Comparison of ENCODE assay signal across 13 cellular contexts in the genomic region with DNA sequence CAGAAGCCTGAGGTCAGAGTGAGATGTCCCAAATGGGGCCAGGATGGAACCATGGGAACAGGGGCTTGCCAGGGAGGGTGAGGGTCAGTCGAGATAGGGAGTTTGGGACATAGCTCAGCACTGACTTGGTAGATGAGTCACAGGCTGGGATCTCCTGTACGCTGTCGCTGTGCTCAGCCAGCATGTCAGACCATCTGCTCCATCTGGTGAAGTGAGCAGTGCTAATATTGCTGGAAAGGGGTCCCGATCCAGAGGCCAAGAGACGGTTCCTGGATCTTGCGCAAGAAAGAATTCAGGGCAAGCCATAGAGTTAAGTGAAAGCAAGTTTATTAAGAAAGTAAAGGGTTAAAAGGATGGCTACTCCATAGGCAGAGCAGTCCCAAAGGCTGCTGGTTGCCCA.
DNase-seq lines count a peak whose midpoint lies in the region; ATAC-seq and TF ChIP-seq lines count a peak whose summit lies in the region.
"Had no signal": no experiment of that assay in that cellular context is flagged by ENCODE, and none has a peak within 500 bp of the region (broad histone marks: within the 10 kb centered on the region; RNA-seq: fewer than 3 reads in every experiment).

No MANE protein-coding gene starts in this region.

- dilution Hi-C loops in IMR-90 (cut with HindIII; ENCODE audit: low sequenced_read_pairs, unreplicated experiment): no loop called here

- no peak for DNase-seq in IMR-90
- peak; percentile 18 for DNase-seq in adipocyte (ENCODE audit: low read depth)
- peak; percentile 38 for DNase-seq in iris pigment epithelial cell (ENCODE audit: low read depth)
- no peak for DNase-seq in upper lobe of left lung
- DNase-seq in NCI-H2227 (lab: John Stamatoyannopoulos, UW; ENCODE audit: unreplicated experiment): no peak
- DNase-seq in HuH-7.5 (ENCODE audit: low spot score): no peak
- no peak for DNase-seq in HPDE6-E6E7 (ENCODE audit: extremely low spot score)
- no peak for DNase-seq in SK-N-DZ (ENCODE audit: low spot score)
- DNase-seq: activated CD4-positive, alpha-beta T cell treated with anti-CD3 and anti-CD28 coated beads, Interleukin-2, amount 10 ng/mL, durations not matched to agents 7 days and 5 days; CD4-positive, alpha-beta T cell; kidney; NK-92 treated with Interleukin-12 subunit alpha and Interleukin-12 subunit beta, amount 100 ng/mL, for 24 hours; SIG-M5 had no signal

- no peak overlapping the region for H3K4ac ChIP-seq in IMR-90 (ENCODE audit: low read depth, low read length)

- H2AK5ac ChIP-seq in IMR-90 (ENCODE audit: low read depth, low read length): no peak overlapping the region

- no peak overlapping the region for H2BK120ac ChIP-seq in IMR-90 (ENCODE audit: low read depth, low read length)

- H3K9me3 ChIP-seq in IMR-90 (ENCODE audit: control insufficient read depth, insufficient read depth, low read length) (peaks cover 4% of the 10 kb centered on the region; the same call in 1 of the 2 replicates), adipocyte (ENCODE audit: control insufficient read depth, low read length) (no peaks in the 10 kb centered on the region), upper lobe of left lung (no peaks in the 10 kb centered on the region)

- no peaks in the 10 kb centered on the region for H3K79me1 ChIP-seq in IMR-90 (ENCODE audit: low read depth in 1 of 2, low read length in 2 of 2)

- no peak for TF ChIP-seq EP300 in upper lobe of left lung (IDR thresholded peaks at IDR 0.05)

- H3K23ac ChIP-seq in IMR-90 (ENCODE audit: low read depth, low read length): no peak overlapping the region

- no peak overlapping the region for H2BK15ac ChIP-seq in IMR-90 (ENCODE audit: low read depth, low read length)

- no peak overlapping the region for H3K4me3 ChIP-seq in IMR-90 (ENCODE audit: insufficient read depth, low read depth, low read length)
- H3K4me3 ChIP-seq in adipocyte (ENCODE audit: low read length): no peak overlapping the region
- no peak overlapping the region for H3K4me3 ChIP-seq in upper lobe of left lung

- WGBS in IMR-90 (ENCODE audit: extremely low coverage in 2 of 2, insufficient read length in 1 of 2), 2 experiments: no CpG with 5 or more reads among the region's 6 CpGs
- WGBS in upper lobe of left lung, 2 donors: 81 to 87% methylated on average over 6 of the region's 6 CpGs

- H3K56ac ChIP-seq in IMR-90 (ENCODE audit: extremely low read depth, insufficient read depth, low read length): no peak overlapping the region

- no peak overlapping the region for H3K4me2 ChIP-seq in IMR-90 (ENCODE audit: low read depth, low read length)

- H3K27ac ChIP-seq in IMR-90 (ENCODE audit: insufficient read depth, low read length) (no peak overlapping the region), upper lobe of left lung (no peak overlapping the region)

- ATAC-seq in IMR-90 (ENCODE audit: low read depth) (no peak), upper lobe of left lung (ENCODE audit: low FRiP score in 2 of 2) (peak; percentile 39 to 44)

- no peak overlapping the region for H4K8ac ChIP-seq in IMR-90 (ENCODE audit: low read depth in 2 of 2, low read length in 2 of 2)

- no peak overlapping the region for H2BK20ac ChIP-seq in IMR-90 (ENCODE audit: low read depth, low read length)

- no peaks in the 10 kb centered on the region for H3K36me3 ChIP-seq in IMR-90 (ENCODE audit: control insufficient read depth, insufficient read depth, low read length)
- H3K36me3 ChIP-seq in adipocyte (ENCODE audit: control insufficient read depth, insufficient read depth, low read length, severe bottlenecking): no peaks in the 10 kb centered on the region
- no peaks in the 10 kb centered on the region for H3K36me3 ChIP-seq in upper lobe of left lung

- H2BK5ac ChIP-seq in IMR-90 (ENCODE audit: low read depth, low read length, poor library complexity, severe bottlenecking): no peak overlapping the region

- H3K4me1 ChIP-seq in IMR-90 (ENCODE audit: control insufficient read depth, insufficient read depth, low read length) (no peaks in the 10 kb centered on the region), adipocyte (ENCODE audit: control insufficient read depth, insufficient read depth, low read length) (peaks cover 23% of the 10 kb centered on the region), upper lobe of left lung (no peaks in the 10 kb centered on the region)

- BruUV-seq in IMR-90 (replicated peaks; lab: Mats Ljungman, UMichigan): no TSS peak

- no peak overlapping the region for H2AFZ ChIP-seq in IMR-90 (replicated peaks; ENCODE audit: low read length, poor library complexity)

- CTCF ChIA-PET in IMR-90 (lab: Yijun Ruan, JAX): no interaction called here

- no peaks in the 10 kb centered on the region for H3K9me1 ChIP-seq in IMR-90 (ENCODE audit: insufficient read depth, low read length)

- TF ChIP-seq CTCF in IMR-90 (conservative IDR thresholded peaks at IDR 0.05; ENCODE audit: low read depth, low read length): no peak
- TF ChIP-seq CTCF in upper lobe of left lung (IDR thresholded peaks at IDR 0.05): no peak

- no peak overlapping the region for H3K18ac ChIP-seq in IMR-90 (ENCODE audit: low read depth, low read length)

- POLR2A ChIA-PET in IMR-90 (lab: Charles Lee; ENCODE audit: unreplicated experiment): no interaction called here

- in situ Hi-C loops in IMR-90 (cut with MboI; ENCODE audit: low sequenced_read_pairs): no loop called here

- H2AK9ac ChIP-seq in IMR-90 (replicated peaks; ENCODE audit: low read depth, low read length, poor library complexity): no peak overlapping the region

- H3K14ac ChIP-seq in IMR-90 (replicated peaks; ENCODE audit: low read depth, low read length): no peak overlapping the region

- intact Hi-C loops in IMR-90 (cut with micrococcal nuclease): no loop called here

- no peak overlapping the region for H4K91ac ChIP-seq in IMR-90 (ENCODE audit: insufficient read depth, low read depth, low read length)

- no peak for TF ChIP-seq RAD21 in IMR-90 (IDR thresholded peaks at IDR 0.05; ENCODE audit: low read length)

- H3K9ac ChIP-seq in IMR-90 (ENCODE audit: low read depth, low read length) (no peak overlapping the region), adipocyte (ENCODE audit: low read length) (no peak overlapping the region)

- TF ChIP-seq POLR2A in IMR-90 (IDR thresholded peaks at IDR 0.05; ENCODE audit: low read depth, low read length) (no peak), upper lobe of left lung (IDR thresholded peaks at IDR 0.05) (no peak)

- H4K20me1 ChIP-seq in IMR-90 (ENCODE audit: insufficient read depth, low read length): no peaks in the 10 kb centered on the region

- no peak overlapping the region for H4K5ac ChIP-seq in IMR-90 (ENCODE audit: low read depth, low read length)

- no peaks in the 10 kb centered on the region for H3K27me3 ChIP-seq in IMR-90 (ENCODE audit: control insufficient read depth, insufficient read depth, low read length)
- H3K27me3 ChIP-seq in adipocyte (replicated peaks; ENCODE audit: control insufficient read depth, insufficient read depth, low read length): no peaks in the 10 kb centered on the region
- H3K27me3 ChIP-seq in upper lobe of left lung: no peaks in the 10 kb centered on the region

TF ChIP-seq in IMR-90, 13 proteins besides CTCF, POLR2A, EP300 and RAD21:
- TF ChIP-seq FOS (IDR thresholded peaks at IDR 0.05; ENCODE audit: low read depth, low read length) (no peak), CEBPB (IDR thresholded peaks at IDR 0.05; ENCODE audit: low read depth, low read length) (peak; percentile 22; the same call in 1 of the 2 replicates)
TF ChIP-seq in IMR-90: peak in this region for 1.

Comparison
In these comparisons a context has a peak if more than half of its experiments do, and no peak if none do; other contexts are left out.
1. DNase-seq: peak in adipocyte (single experiment) and iris pigment epithelial cell (single experiment); none in IMR-90 (single experiment), upper lobe of left lung (0 of 2), NCI-H2227 (single experiment), HuH-7.5 (single experiment), HPDE6-E6E7 (single experiment) and SK-N-DZ (single experiment).